In genomic region chr7:103023578-103023977, GRCh38 we compare ENCODE assay signal across 5 cellular contexts. TPM values are rescaled to one million over a fixed set of nuclear protein-coding genes. Genes with fewer than 3 reads are reported as not detected.
A peak's percentile ranks its signal among the peaks of the same experiment; 100 is the strongest.
DNase-seq lines count a peak whose midpoint lies in the region; ATAC-seq, FAIRE-seq and TF ChIP-seq lines count a peak whose summit lies in the region.
"Not testable (repeated sequence)": the region's sequence is repeated elsewhere in the genome, so short reads cannot be mapped to it uniquely, and the experiment has no call there.
"Had no signal": no experiment of that assay in that cellular context is flagged by ENCODE, and none has a peak within 500 bp of the region (broad histone marks: within the 10 kb centered on the region; RNA-seq: fewer than 3 reads in every experiment).

No MANE protein-coding gene starts in this region.

- H3K27ac ChIP-seq in HEK293 (ENCODE audit: extremely low read depth, low read depth, low read length); K562 (ENCODE audit: extremely low read depth, low read depth, low read length): not testable (repeated sequence)

- H3K9me1 ChIP-seq in K562 (ENCODE audit: control insufficient read depth, insufficient read depth, low read length) = not testable (repeated sequence)

- POLR2A ChIA-PET in HEK293 (lab: Yijun Ruan, JAX) = not testable (repeated sequence)
- POLR2A ChIA-PET in K562 (lab: Yijun Ruan, JAX) = interaction anchor here (0.6 kb wide), 1 partner anchor 177 kb away, joined by 3 read pairs; no protein-coding TSS in a partner anchor

- TF ChIP-seq RAD21 in K562 (CRISPR knock-in tag; conservative IDR thresholded peaks at IDR 0.05 in 1 of 2, IDR thresholded peaks at IDR 0.05 in 1 of 2) = not testable (repeated sequence)

- not testable (repeated sequence) for H3K9ac ChIP-seq in K562 (ENCODE audit: insufficient read depth in 1 of 2, low read depth in 2 of 2, low read length in 2 of 2)

- not testable (repeated sequence) for BruUV-seq in K562 (replicated peaks; lab: Mats Ljungman, UMichigan)

- TF ChIP-seq EP300 in K562 (IDR thresholded peaks at IDR 0.05; ENCODE audit: low read length) = not testable (repeated sequence)

- not testable (repeated sequence) for H3K27me3 ChIP-seq in K562 (ENCODE audit: control insufficient read depth in 2 of 2, insufficient read depth in 2 of 2, low read length in 2 of 2)

- H3K9me3 ChIP-seq in HEK293 (ENCODE audit: control insufficient read depth, insufficient read depth, low read depth, low read length); K562 (replicated peaks; ENCODE audit: control insufficient read depth, insufficient read depth, low read depth, low read length): not testable (repeated sequence)

- H3K4me2 ChIP-seq in K562 (ENCODE audit: insufficient read depth, low read length) = not testable (repeated sequence)

- H3K4me1 ChIP-seq in HEK293 (ENCODE audit: control insufficient read depth, insufficient read depth, low read length); K562 (replicated peaks in 1 of 2; ENCODE audit: control insufficient read depth in 2 of 2, insufficient read depth in 2 of 2, low read length in 2 of 2): not testable (repeated sequence)

- not testable (repeated sequence) for H3K4me3 ChIP-seq in HEK293 (ENCODE audit: low read depth, low read length); K562

- H4K20me1 ChIP-seq in K562 (replicated peaks; ENCODE audit: control insufficient read depth, insufficient read depth, low read length) = not testable (repeated sequence)

- H2AFZ ChIP-seq in K562 (ENCODE audit: low read depth, low read length) = not testable (repeated sequence)

- not testable (repeated sequence) for TF ChIP-seq POLR2A in K562 (conservative IDR thresholded peaks at IDR 0.05)

- not testable (repeated sequence) for H3K79me2 ChIP-seq in K562 (ENCODE audit: control insufficient read depth, insufficient read depth, low read length)

- FAIRE-seq in K562 (lab: Jason Lieb, UNC) = not testable (repeated sequence)

- in situ Hi-C loops in K562 (cut with MboI) = not testable (repeated sequence)

- intact Hi-C loops in K562 (cut with micrococcal nuclease) = not testable (repeated sequence)

- not testable (repeated sequence) for DNase-seq in K562 (ENCODE audit: extremely low read depth in 1 of 4, low spot score in 3 of 4)

- H3K36me3 ChIP-seq in HEK293 (ENCODE audit: control insufficient read depth in 2 of 2, insufficient read depth in 1 of 2, low read length in 2 of 2); K562 (ENCODE audit: control insufficient read depth, insufficient read depth, low read length): not testable (repeated sequence)

- ATAC-seq in SK-N-SH treated with all-trans-retinoic acid at 6 μM for 48 hours, K562: not testable (repeated sequence)

- TF ChIP-seq CTCF in HEK293 (tag by site-specific recombination; IDR thresholded peaks at IDR 0.05); K562 (IDR thresholded peaks at IDR 0.05 in 2 of 3, conservative IDR thresholded peaks at IDR 0.05 in 1 of 3; ENCODE audit: insufficient read depth in 2 of 3, low read depth in 1 of 3, low read length in 3 of 3): not testable (repeated sequence)

- WGBS in K562 (ENCODE audit: insufficient coverage, low coverage, missing lambda C conversion rate) = 83% methylated on average over 1 of the region's 1 CpG

- CTCF ChIA-PET in HEK293 (lab: Yijun Ruan, JAX); K562 (lab: Yijun Ruan, JAX; ENCODE audit: low intra/inter-chr PET ratio): not testable (repeated sequence)

TF ChIP-seq in HEK293, 187 proteins besides CTCF, POLR2A, EP300 and RAD21:
- TF ChIP-seq ZNF146 (tag by site-specific recombination; IDR thresholded peaks at IDR 0.05) = peak; percentile 34; the same call in 1 of the 2 replicates

TF ChIP-seq in SK-N-SH treated with all-trans-retinoic acid at 6 μM for 48 hours, 23 proteins besides CTCF, POLR2A, EP300 and RAD21:
- peak; percentile 77 for TF ChIP-seq ZNF8 (CRISPR knock-in tag; IDR thresholded peaks at IDR 0.05)

TF ChIP-seq in K562, 482 proteins besides CTCF, POLR2A, EP300 and RAD21:
- TF ChIP-seq ZNF146 (CRISPR knock-in tag; IDR thresholded peaks at IDR 0.05; ENCODE audit: unreplicated experiment) = peak; percentile 73
- TF ChIP-seq RBM25 (IDR thresholded peaks at IDR 0.05; ENCODE audit: low read depth, low read length, severe bottlenecking) = peak; percentile 17
- 0 out of 2 replicates have a peak, but pooled peaks have one; percentile 26 for TF ChIP-seq BCOR (IDR thresholded peaks at IDR 0.05)

RNA-seq across cellular contexts. Expression of gene FBXL13, which starts 51.0 kb away (rescaled TPM):
- total RNA-seq in K562 (2011; cell fraction: chromatin; rRNA removed; ENCODE audit: low replicate concordance) = 173 and 352 TPM in 2 replicates
- total RNA-seq in K562 (2011; cell fraction: nucleolus; rRNA removed) = 92.4 and 117 TPM in 2 replicates
- total RNA-seq in K562 (2011; cell fraction: nucleoplasm; rRNA removed) = 138 and 171 TPM in 2 replicates
- total RNA-seq in K562 (2014; rRNA removed) = 16.3 and 17.5 TPM in 2 replicates
- total RNA-seq in K562 (2014; rRNA removed; fragmentation: Illumina TruSeq; extraction: Trizol) = 30.5 and 38.3 TPM in 2 replicates
- 21.2 and 23.7 TPM in 2 replicates for total RNA-seq in K562 (2015; rRNA removed; fragmentation: Illumina TruSeq; extraction: Trizol)
- 27.0 and 27.4 TPM in 2 replicates for total RNA-seq in K562 (2021)
- 45.6 and 55.0 TPM in 2 replicates for polyA plus RNA-seq in K562 (2011; rRNA removed)
- polyA plus RNA-seq in K562 (2011; cell fraction: cytosol; rRNA removed) = 19.5 and 28.3 TPM in 2 replicates
- 45.8 and 53.1 TPM in 2 replicates for polyA plus RNA-seq in K562 (2011; cell fraction: nucleus; rRNA removed)
- polyA plus RNA-seq in K562 (2012) = 33.4 and 68.8 TPM in 2 replicates
- polyA plus RNA-seq in K562 (2014; fragmentation: Illumina TruSeq; extraction: Trizol) = 22.4 and 24.1 TPM in 2 replicates
- 10 to 100 TPM; 25.4 to 26.6 TPM for polyA plus RNA-seq in K562 (2014; fragmentation: Nextera tagmentation; extraction: Ambion mirVana)
- 19.7 and 20.4 TPM in 2 replicates for polyA plus RNA-seq in K562 (2014; rRNA removed)
- polyA minus RNA-seq in K562 (2011; rRNA and poly(A)+ RNA removed) = 104 and 108 TPM in 2 replicates
- polyA minus RNA-seq in K562 (2011; cell fraction: cytosol; rRNA and poly(A)+ RNA removed) = 23.8 and 28.0 TPM in 2 replicates
- 101 and 137 TPM in 2 replicates for polyA minus RNA-seq in K562 (2011; cell fraction: nucleus; rRNA and poly(A)+ RNA removed)
- total RNA-seq: CD4-positive, CD25-positive, alpha-beta regulatory T cell had no signal
- polyA plus RNA-seq: CD14-positive monocyte had no signal

RNA-seq across cellular contexts. Expression of gene ARMC10, which starts 51.4 kb away (rescaled TPM):
- total RNA-seq in K562 (2011; cell fraction: chromatin; rRNA removed; ENCODE audit: low replicate concordance) = 28.8 and 48.0 TPM in 2 replicates
- total RNA-seq in K562 (2011; cell fraction: nucleolus; rRNA removed) = 30.0 and 34.1 TPM in 2 replicates
- 49.3 and 76.5 TPM in 2 replicates for total RNA-seq in K562 (2011; cell fraction: nucleoplasm; rRNA removed)
- total RNA-seq in K562 (2014; rRNA removed) (75.5 and 81.1 TPM in 2 replicates), K562 (2014; rRNA removed; fragmentation: Illumina TruSeq; extraction: Trizol) (89.9 and 95.4 TPM in 2 replicates), K562 (2015; rRNA removed; fragmentation: Illumina TruSeq; extraction: Trizol) (69.6 and 72.6 TPM in 2 replicates), K562 (2021) (72.6 and 76.1 TPM in 2 replicates)
- polyA plus RNA-seq in K562 (2011; rRNA removed) (71.0 and 113 TPM in 2 replicates), K562 (2014; fragmentation: Illumina TruSeq; extraction: Trizol) (57.3 and 65.0 TPM in 2 replicates), K562 (2014; fragmentation: Nextera tagmentation; extraction: Ambion mirVana) (10 to 100 TPM; 17.0 to 22.7 TPM), K562 (2014; rRNA removed) (54.3 and 61.1 TPM in 2 replicates)
- 33.0 and 39.6 TPM in 2 replicates for polyA plus RNA-seq in K562 (2011; cell fraction: cytosol; rRNA removed)
- 17.0 and 25.6 TPM in 2 replicates for polyA plus RNA-seq in K562 (2011; cell fraction: nucleus; rRNA removed)
- 56.1 and 61.4 TPM in 2 replicates for polyA plus RNA-seq in K562 (2012)
- 85.3 and 101 TPM in 2 replicates for polyA minus RNA-seq in K562 (2011; rRNA and poly(A)+ RNA removed)
- 29.8 and 46.7 TPM in 2 replicates for polyA minus RNA-seq in K562 (2011; cell fraction: cytosol; rRNA and poly(A)+ RNA removed)
- polyA minus RNA-seq in K562 (2011; cell fraction: nucleus; rRNA and poly(A)+ RNA removed) = 14.5 and 15.4 TPM in 2 replicates
